In genomic region chr1:2916706-2917105, GRCh38 we compare ENCODE assay signal across 37 cellular contexts.
"Had no signal": no experiment of that assay in that cellular context is flagged by ENCODE, and none has a peak within 500 bp of the region (broad histone marks: within the 10 kb centered on the region; RNA-seq: fewer than 3 reads in every experiment).

No MANE protein-coding gene starts in this region.

- ATAC-seq: activated CD4-positive, CD25-positive, alpha-beta regulatory T cell treated with anti-CD3 and anti-CD28 coated beads, Interleukin-2, amount 50 U/mL, for 24 hours; activated CD8-positive, alpha-beta T cell treated with anti-CD3 and anti-CD28 coated beads for 36 hours; activated naive CD4-positive, alpha-beta T cell treated with anti-CD3 and anti-CD28 coated beads, Interleukin-2, amount 50 U/mL, for 72 hours; activated T-cell treated with anti-CD3 and anti-CD28 coated beads, Interleukin-2, amount 50 U/mL, for 4 hours; activated T-cell treated with anti-CD3 and anti-CD28 coated beads, Interleukin-2, amount 50 U/mL, for 72 hours; activated T-helper 17 cell treated with anti-CD3 and anti-CD28 coated beads, Interleukin-2, amount 50 U/mL, for 72 hours; body of pancreas; WTC11 had no signal

- H3K4me3 ChIP-seq: adrenal gland, body of pancreas, breast epithelium had no signal

- DNase-seq: activated CD4-positive, alpha-beta memory T cell treated with anti-CD3 and anti-CD28 coated beads for 36 hours; activated CD4-positive, alpha-beta T cell treated with anti-CD3 and anti-CD28 coated beads for 1 hour; activated CD4-positive, alpha-beta T cell treated with anti-CD3 and anti-CD28 coated beads for 4 hours; activated CD4-positive, alpha-beta T cell treated with anti-CD3 and anti-CD28 coated beads, Interleukin-2, amount 10 ng/mL, durations not matched to agents 24 days and 14 days; activated CD4-positive, alpha-beta T cell treated with anti-CD3 and anti-CD28 coated beads, Interleukin-2, amount 50 U/mL, for 1 hour; activated CD4-positive, alpha-beta T cell treated with anti-CD3 and anti-CD28 coated beads, Interleukin-2, amount 50 U/mL, for 4 hours; activated CD4-positive, CD25-positive, alpha-beta regulatory T cell; activated CD8-positive, alpha-beta memory T cell treated with anti-CD3 and anti-CD28 coated beads, Interleukin-2, amount 50 U/mL, for 4 hours; activated CD8-positive, alpha-beta T cell treated with anti-CD3 and anti-CD28 coated beads for 36 hours; activated effector memory CD4-positive, alpha-beta T cell treated with anti-CD3 and anti-CD28 coated beads, Interleukin-2, amount 50 U/mL, for 16 hours; activated gamma-delta T cell treated with Interleukin-2 at 50 U/mL for 16 hours; activated naive CD4-positive, alpha-beta T cell; activated naive CD4-positive, alpha-beta T cell treated with anti-CD3 and anti-CD28 coated beads for 36 hours; activated naive CD4-positive, alpha-beta T cell treated with anti-CD3 and anti-CD28 coated beads, Interleukin-2, amount 50 U/mL, for 16 hours; activated naive CD8-positive, alpha-beta T cell treated with anti-CD3 and anti-CD28 coated beads for 36 hours; activated T-cell treated with anti-CD3 and anti-CD28 coated beads for 4 hours; activated T-cell treated with anti-CD3 and anti-CD28 coated beads, Interleukin-2, amount 50 U/mL, for 1 hour; activated T-cell treated with anti-CD3 and anti-CD28 coated beads, Interleukin-2, amount 50 U/mL, for 4 hours; activated T-cell treated with anti-CD3 and anti-CD28 coated beads, Interleukin-2, amount 50 U/mL, for 72 hours; adrenal gland; amniotic stem cell; aorta; body of pancreas; brain microvascular endothelial cell; central memory CD4-positive, alpha-beta T cell; SW 1271; T-helper 1 cell; T-helper 2 cell; T-helper 9 cell; WERI-Rb-1 had no signal

- H3K9me3 ChIP-seq: adrenal gland, body of pancreas, breast epithelium had no signal

- H3K36me3 ChIP-seq: adrenal gland, brain microvascular endothelial cell, breast epithelium, WERI-Rb-1 had no signal

- H3K27me3 ChIP-seq: adrenal gland, body of pancreas, brain microvascular endothelial cell had no signal

- FAIRE-seq: astrocyte, TTC549 had no signal

- H3K4me1 ChIP-seq: adrenal gland, breast epithelium had no signal

- H3K27ac ChIP-seq: adrenal gland, body of pancreas, brain microvascular endothelial cell, breast epithelium, WERI-Rb-1 had no signal
